In genomic region chr5:100595152-100595811, GRCh38 we compare ENCODE assay signal across 1 cellular context.
TF ChIP-seq lines count a peak whose summit lies in the region.

No MANE protein-coding gene starts in this region.

TF ChIP-seq in GM23338, 12 proteins besides CTCF, POLR2A, EP300 and RAD21 (continued from another document):
- TF ChIP-seq ZNF462 (CRISPR knock-in tag; IDR thresholded peaks at IDR 0.05): no peak
- no peak for TF ChIP-seq EZH2 (IDR thresholded peaks at IDR 0.05; ENCODE audit: low read depth, unreplicated experiment)
- TF ChIP-seq JUNB (IDR thresholded peaks at IDR 0.05; ENCODE audit: unreplicated experiment): no peak
